8 cellular contexts compared by ENCODE assay signal in genomic region chr2:127887452-127888219, GRCh38. TPM values are rescaled to one million over a fixed set of nuclear protein-coding genes. Genes with fewer than 3 reads are reported as not detected.
A peak's percentile ranks its signal among the peaks of the same experiment; 100 is the strongest.
DNase-seq lines count a peak whose midpoint lies in the region; ATAC-seq, FAIRE-seq and TF ChIP-seq lines count a peak whose summit lies in the region.

No MANE protein-coding gene starts in this region.

- BruUV-seq in K562 (replicated peaks; lab: Mats Ljungman, UMichigan), result no TSS peak

- no peaks in the 10 kb centered on the region; the same call in 1 of the 2 replicates for H4K20me1 ChIP-seq in K562 (replicated peaks; ENCODE audit: control insufficient read depth, insufficient read depth, low read length)

- H3K27me3 ChIP-seq in cardiac muscle cell, result no peaks in the 10 kb centered on the region
- H3K27me3 ChIP-seq in K562 (ENCODE audit: control insufficient read depth in 2 of 2, insufficient read depth in 2 of 2, low read length in 2 of 2), result no peaks in the 10 kb centered on the region
- no peaks in the 10 kb centered on the region for H3K27me3 ChIP-seq in right lobe of liver
- no peaks in the 10 kb centered on the region for H3K27me3 ChIP-seq in uterus

- 33% methylated on average over 6 of the region's 6 CpGs for WGBS in K562 (ENCODE audit: insufficient coverage, low coverage, missing lambda C conversion rate)
- 24% methylated on average over 6 of the region's 6 CpGs for WGBS in right lobe of liver (ENCODE audit: insufficient coverage, low coverage, low lambda C conversion rate, missing lambda C conversion rate)

- no peaks in the 10 kb centered on the region for H3K36me3 ChIP-seq in cardiac muscle cell
- H3K36me3 ChIP-seq in K562 (ENCODE audit: control insufficient read depth, insufficient read depth, low read length), result peaks cover 17% of the 10 kb centered on the region; the same call in 2 of the 3 replicates
- peaks cover 0 to 12% (median 2%) of the 10 kb centered on the region in 4 donors for H3K36me3 ChIP-seq in right lobe of liver
- no peaks in the 10 kb centered on the region for H3K36me3 ChIP-seq in uterus

- H3K9me3 ChIP-seq in cardiac muscle cell (ENCODE audit: low read depth) (no peaks in the 10 kb centered on the region), K562 (replicated peaks; ENCODE audit: control insufficient read depth, insufficient read depth, low read depth, low read length) (no peaks in the 10 kb centered on the region), right lobe of liver (no peaks in the 10 kb centered on the region), uterus (no peaks in the 10 kb centered on the region)

- H2AFZ ChIP-seq in K562 (ENCODE audit: low read depth, low read length), result peak overlapping the region; percentile 18; the same call in 1 of the 2 replicates

- peak overlapping the region; percentile 83 for H3K4me3 ChIP-seq in cardiac muscle cell
- H3K4me3 ChIP-seq in K562, result peak overlapping the region; percentile 51; the same call in 1 of the 2 replicates
- H3K4me3 ChIP-seq in right lobe of liver, result peak overlapping the region; percentile 1 to 74 (median 66)
- peak overlapping the region in 1 of 2 donors; percentile 5 for H3K4me3 ChIP-seq in uterus

- peaks cover 32% of the 10 kb centered on the region for H3K79me2 ChIP-seq in K562 (ENCODE audit: control insufficient read depth, insufficient read depth, low read length)

- H3K27ac ChIP-seq in cardiac muscle cell (peak overlapping the region; percentile 98), K562 (ENCODE audit: extremely low read depth, low read depth, low read length) (no peak overlapping the region; the same call in 1 of the 3 replicates), right lobe of liver (peak overlapping the region in 2 of 3 donors; percentile 4 to 87), uterus (peak overlapping the region; percentile 92 to 94)

- TF ChIP-seq EP300 in K562 (IDR thresholded peaks at IDR 0.05; ENCODE audit: low read length), result no peak

- H3K4me1 ChIP-seq in cardiac muscle cell (ENCODE audit: low read depth), result peaks cover 18% of the 10 kb centered on the region
- H3K4me1 ChIP-seq in K562 (replicated peaks in 1 of 2; ENCODE audit: control insufficient read depth in 2 of 2, insufficient read depth in 2 of 2, low read length in 2 of 2), result peaks cover 6 to 13% of the 10 kb centered on the region in 2 experiments; a peak in 3 of 5 replicates
- H3K4me1 ChIP-seq in right lobe of liver, result peaks cover 0 to 24% (median 0%) of the 10 kb centered on the region in 4 donors
- peaks cover 6 to 10% of the 10 kb centered on the region in 2 donors for H3K4me1 ChIP-seq in uterus

- DNase-seq in cardiac muscle cell (ENCODE audit: low read depth in 1 of 2, low spot score in 1 of 2) (peak in 1 of 2 donors; percentile 30), Right ventricle myocardium inferior (ENCODE audit: missing footprints) (no peak), K562 (ENCODE audit: extremely low read depth in 1 of 4, low spot score in 3 of 4) (peak in 1 of 4 experiments; percentile 24), right lobe of liver (no peak), uterus (no peak), iPS-NIHi11 (ENCODE audit: low spot score) (no peak)
- no peak for DNase-seq in stimulated activated CD4-positive, alpha-beta T cell treated with anti-CD3 and anti-CD28 coated beads, Interleukin-2, amount 100 ng/mL, for 48 hours

- ATAC-seq in Right ventricle myocardium inferior (no peak), K562 (no peak), right lobe of liver (no peak), GM19397 (IDR thresholded peaks at IDR 0.05; ENCODE audit: unreplicated experiment) (no peak)

- intact Hi-C loops in Right ventricle myocardium inferior (cut with DNase I) (loop anchor here (5.0 to 10.0 kb wide), 3 partner anchors 140 to 345 kb away; partner anchors contain the start of genes SAP130 and UGGT1), K562 (cut with micrococcal nuclease) (no loop called here), right lobe of liver (cut with DNase I) (no loop called here), uterus (cut with DNase I; ENCODE audit: low total_unique reads) (no loop called here)

- peak overlapping the region in 1 of 2 experiments; percentile 45; a peak in 2 of 4 replicates for H3K9ac ChIP-seq in K562 (ENCODE audit: insufficient read depth in 1 of 2, low read depth in 2 of 2, low read length in 2 of 2)

- CTCF ChIA-PET in K562 (lab: Yijun Ruan, JAX; ENCODE audit: low intra/inter-chr PET ratio), result no interaction called here

- POLR2A ChIA-PET in K562 (lab: Yijun Ruan, JAX), result interaction anchor here (0.7 to 1.4 kb wide), 3 partner anchors 11 to 121 kb away, joined by 3 to 4 read pairs (median 4); no protein-coding TSS in a partner anchor

- no peaks in the 10 kb centered on the region for H3K9me1 ChIP-seq in K562 (ENCODE audit: control insufficient read depth, insufficient read depth, low read length)

- TF ChIP-seq RAD21 in K562 (CRISPR knock-in tag; conservative IDR thresholded peaks at IDR 0.05 in 1 of 2, IDR thresholded peaks at IDR 0.05 in 1 of 2), result no peak

- no peak for TF ChIP-seq POLR2A in K562 (conservative IDR thresholded peaks at IDR 0.05)
- TF ChIP-seq POLR2A in right lobe of liver (IDR thresholded peaks at IDR 0.05), result no peak
- TF ChIP-seq POLR2A in uterus (IDR thresholded peaks at IDR 0.05), result no peak

- in situ Hi-C loops in K562 (cut with MboI), result no loop called here

- peak overlapping the region; percentile 71 for H3K4me2 ChIP-seq in K562 (ENCODE audit: insufficient read depth, low read length)

- TF ChIP-seq CTCF in cardiac muscle cell (IDR thresholded peaks at IDR 0.05; ENCODE audit: low read depth, low read length) (no peak), K562 (IDR thresholded peaks at IDR 0.05 in 2 of 3, conservative IDR thresholded peaks at IDR 0.05 in 1 of 3; ENCODE audit: insufficient read depth in 2 of 3, low read depth in 1 of 3, low read length in 3 of 3) (no peak), right lobe of liver (IDR thresholded peaks at IDR 0.05) (no peak), uterus (IDR thresholded peaks at IDR 0.05) (no peak)

- no peak for FAIRE-seq in K562 (lab: Jason Lieb, UNC)

TF ChIP-seq in K562, 482 proteins besides CTCF, POLR2A, EP300 and RAD21:
- TF ChIP-seq NFIC (IDR thresholded peaks at IDR 0.05) (peak; percentile 40; the same call in 1 of the 2 replicates), BCL6 (CRISPR knock-in tag; IDR thresholded peaks at IDR 0.05) (no peak)

RNA-seq across cellular contexts. Expression of gene AMMECR1L, which starts 1.9 kb away (rescaled TPM):
- total RNA-seq in cardiac muscle cell (7.9 and 10.3 TPM in 2 replicates), Right ventricle myocardium inferior (10.5 TPM), K562 (2014; rRNA removed) (6.5 and 7.3 TPM in 2 replicates), K562 (2014; rRNA removed; fragmentation: Illumina TruSeq; extraction: Trizol) (13.8 and 14.3 TPM in 2 replicates), K562 (2015; rRNA removed; fragmentation: Illumina TruSeq; extraction: Trizol) (11.2 and 11.5 TPM in 2 replicates), K562 (2021) (12.6 and 13.4 TPM in 2 replicates), right lobe of liver (1 to 10 TPM; 5.3 to 7.6 (median 6.7) TPM), uterus (10 to 100 TPM in 2 of 4 donors, 1 to 10 TPM in 2; 5.4 to 20.4 (median 13.7) TPM)
- polyA plus RNA-seq in cardiac muscle cell (6.6 and 8.2 TPM in 2 replicates), K562 (2011; rRNA removed) (7.7 and 9.1 TPM in 2 replicates), K562 (2014; fragmentation: Illumina TruSeq; extraction: Trizol) (15.3 and 15.5 TPM in 2 replicates), K562 (2014; fragmentation: Nextera tagmentation; extraction: Ambion mirVana) (1 to 10 TPM; 3.7 to 4.7 TPM), K562 (2014; rRNA removed) (7.7 and 8.6 TPM in 2 replicates)
- 23.9 and 25.5 TPM in 2 replicates for total RNA-seq in K562 (2011; cell fraction: chromatin; rRNA removed; ENCODE audit: low replicate concordance)
- 13.4 and 14.2 TPM in 2 replicates for total RNA-seq in K562 (2011; cell fraction: nucleolus; rRNA removed)
- total RNA-seq in K562 (2011; cell fraction: nucleoplasm; rRNA removed), result 14.6 and 16.1 TPM in 2 replicates
- polyA plus RNA-seq in K562 (2011; cell fraction: cytosol; rRNA removed), result 6.2 and 9.0 TPM in 2 replicates
- polyA plus RNA-seq in K562 (2011; cell fraction: nucleus; rRNA removed), result 16.3 and 17.8 TPM in 2 replicates
- 9.5 and 9.9 TPM in 2 replicates for polyA plus RNA-seq in K562 (2012)
- 11.9 and 14.3 TPM in 2 replicates for polyA minus RNA-seq in K562 (2011; rRNA and poly(A)+ RNA removed)
- polyA minus RNA-seq in K562 (2011; cell fraction: cytosol; rRNA and poly(A)+ RNA removed), result 5.4 and 7.9 TPM in 2 replicates
- polyA minus RNA-seq in K562 (2011; cell fraction: nucleus; rRNA and poly(A)+ RNA removed), result 7.1 and 10.7 TPM in 2 replicates

RNA-seq across cellular contexts. Expression of gene POLR2D, which starts 29.7 kb away (rescaled TPM):
- 14.4 and 16.0 TPM in 2 replicates for total RNA-seq in cardiac muscle cell
- polyA plus RNA-seq in cardiac muscle cell, result 26.1 and 44.2 TPM in 2 replicates
- 23.8 TPM for total RNA-seq in Right ventricle myocardium inferior
- total RNA-seq in K562 (2011; cell fraction: chromatin; rRNA removed; ENCODE audit: low replicate concordance), result 22.3 and 26.2 TPM in 2 replicates
- total RNA-seq in K562 (2011; cell fraction: nucleolus; rRNA removed), result 9.7 and 10.7 TPM in 2 replicates
- total RNA-seq in K562 (2011; cell fraction: nucleoplasm; rRNA removed), result 17.3 and 28.2 TPM in 2 replicates
- total RNA-seq in K562 (2014; rRNA removed), result 30.7 and 42.8 TPM in 2 replicates
- 62.1 and 77.0 TPM in 2 replicates for total RNA-seq in K562 (2014; rRNA removed; fragmentation: Illumina TruSeq; extraction: Trizol)
- total RNA-seq in K562 (2015; rRNA removed; fragmentation: Illumina TruSeq; extraction: Trizol), result 46.0 and 49.0 TPM in 2 replicates
- total RNA-seq in K562 (2021), result 83.6 and 91.0 TPM in 2 replicates
- 37.5 and 67.8 TPM in 2 replicates for polyA plus RNA-seq in K562 (2011; rRNA removed)
- polyA plus RNA-seq in K562 (2011; cell fraction: cytosol; rRNA removed), result 33.3 and 48.1 TPM in 2 replicates
- polyA plus RNA-seq in K562 (2011; cell fraction: nucleus; rRNA removed), result 17.3 and 18.2 TPM in 2 replicates
- polyA plus RNA-seq in K562 (2012), result 58.4 and 78.9 TPM in 2 replicates
- polyA plus RNA-seq in K562 (2014; fragmentation: Illumina TruSeq; extraction: Trizol), result 96.3 and 108 TPM in 2 replicates
- polyA plus RNA-seq in K562 (2014; fragmentation: Nextera tagmentation; extraction: Ambion mirVana), result 10 to 100 TPM; 47.6 to 49.2 TPM
- 44.5 and 51.4 TPM in 2 replicates for polyA plus RNA-seq in K562 (2014; rRNA removed)
- polyA minus RNA-seq in K562 (2011; rRNA and poly(A)+ RNA removed), result 31.8 and 55.4 TPM in 2 replicates
- polyA minus RNA-seq in K562 (2011; cell fraction: cytosol; rRNA and poly(A)+ RNA removed), result 21.8 and 29.9 TPM in 2 replicates
- 4.0 and 5.6 TPM in 2 replicates for polyA minus RNA-seq in K562 (2011; cell fraction: nucleus; rRNA and poly(A)+ RNA removed)
- 10 to 100 TPM; 10.1 to 21.5 (median 15.5) TPM for total RNA-seq in right lobe of liver
- 10 to 100 TPM in 2 of 4 donors, 1 to 10 TPM in 2; 3.3 to 38.5 (median 15.5) TPM for total RNA-seq in uterus
